In genomic region chr5:119019431-119020348, GRCh38 we compare ENCODE assay signal across 18 cellular contexts. TPM values are rescaled to one million over a fixed set of nuclear protein-coding genes. Genes with fewer than 3 reads are reported as not detected.
DNase-seq lines count a peak whose midpoint lies in the region; ATAC-seq and TF ChIP-seq lines count a peak whose summit lies in the region.
"Had no signal": no experiment of that assay in that cellular context is flagged by ENCODE, and none has a peak within 500 bp of the region (broad histone marks: within the 10 kb centered on the region; RNA-seq: fewer than 3 reads in every experiment).

No MANE protein-coding gene starts in this region.

- H3K4me2 ChIP-seq in SK-N-SH = no peak overlapping the region
- peak overlapping the region; percentile 33 for H3K4me2 ChIP-seq in OCI-LY1 (ENCODE audit: low read length)
- H3K4me2 ChIP-seq: neural progenitor cell had no signal

- H3K4me3 ChIP-seq in SK-N-SH (ENCODE audit: low read depth in 2 of 2, low read length in 1 of 2) (no peak overlapping the region), OCI-LY1 (ENCODE audit: low read depth, low read length, poor library complexity, severe bottlenecking) (no peak overlapping the region), upper lobe of right lung (no peak overlapping the region), WERI-Rb-1 (ENCODE audit: low read depth, low read length) (no peak overlapping the region)
- H3K4me3 ChIP-seq: colonic mucosa, neural progenitor cell, right lobe of liver had no signal

- no peak for TF ChIP-seq EP300 in SK-N-SH (IDR thresholded peaks at IDR 0.05; ENCODE audit: borderline replicate concordance in 1 of 2, low read depth in 1 of 2, low read length in 1 of 2)

- POLR2A ChIA-PET in SK-N-SH (lab: Yijun Ruan, JAX) = no interaction called here

- TF ChIP-seq RAD21 in SK-N-SH (IDR thresholded peaks at IDR 0.05; ENCODE audit: low read length) = no peak

- intact Hi-C loops in upper lobe of right lung (cut with DNase I) = no loop called here

- CTCF ChIA-PET in SK-N-SH (lab: Yijun Ruan, JAX) = interaction anchor here (1.2 kb wide), 1 partner anchor 392 kb away, joined by 5 read pairs; no protein-coding TSS in a partner anchor

- H3K9ac ChIP-seq in SK-N-SH (no peak overlapping the region), OCI-LY1 (ENCODE audit: low read length) (no peak overlapping the region)
- H3K9ac ChIP-seq: neural progenitor cell had no signal

- H2AFZ ChIP-seq in SK-N-SH (ENCODE audit: low read depth) (0 out of 2 replicates have a peak overlapping the region, but pooled peaks have one; percentile 18), OCI-LY1 (ENCODE audit: low read length) (peak overlapping the region; percentile 3; the same call in 1 of the 2 replicates)
- H2AFZ ChIP-seq: neural progenitor cell had no signal

- H3K4me1 Mint-ChIP-seq in natural killer cell treated with Interleukin-12 subunit alpha and Interleukin-12 subunit beta and Interleukin-15 and Interleukin-18, amount 100 ng/mL, for 72 hours (ENCODE audit: low read depth in 2 of 2) = peaks cover 0 to 2% of the 10 kb centered on the region in 2 donors
- H3K4me1 Mint-ChIP-seq in mesothelial cell of epicardium = peaks cover 3% of the 10 kb centered on the region
- H3K4me1 Mint-ChIP-seq: neural progenitor cell had no signal

- H3K27me3 ChIP-seq in SK-N-SH (ENCODE audit: insufficient read depth) (no peaks in the 10 kb centered on the region), OCI-LY1 (ENCODE audit: insufficient read depth, low read length) (no peaks in the 10 kb centered on the region), upper lobe of right lung (no peaks in the 10 kb centered on the region), WERI-Rb-1 (ENCODE audit: insufficient read depth, low read depth, severe bottlenecking) (no peaks in the 10 kb centered on the region)
- H3K27me3 ChIP-seq: colonic mucosa, neural progenitor cell, right lobe of liver had no signal

- DNase-seq in SK-N-SH (no peak), globus pallidus (ENCODE audit: low spot score) (peak; percentile 36), upper lobe of right lung (no peak), WERI-Rb-1 (no peak), mesothelial cell of epicardium (ENCODE audit: low spot score in 2 of 2, unreplicated experiment in 2 of 2) (no peak)
- no peak for DNase-seq in natural killer cell treated with Interleukin-12 subunit alpha and Interleukin-12 subunit beta and Interleukin-15 and Interleukin-18, amount 100 ng/mL, for 72 hours (ENCODE audit: low spot score)
- DNase-seq: activated CD4-positive, alpha-beta memory T cell treated with anti-CD3 and anti-CD28 coated beads for 36 hours; aorta; colonic mucosa; NCI-H1105 treated with DMSO at 0.1 percent for 48 hours; NCI-H2227 treated with DMSO at 0.1 percent for 48 hours; right lobe of liver; RPMI8226; stimulated activated naive CD8-positive, alpha-beta T cell treated with anti-CD3 and anti-CD28 coated beads, Interleukin-15, Interleukin-2, amounts not matched to agents 100 U/mL and 50 U/mL, for 24 hours had no signal

- H3K27me3 Mint-ChIP-seq in natural killer cell treated with Interleukin-12 subunit alpha and Interleukin-12 subunit beta and Interleukin-15 and Interleukin-18, amount 100 ng/mL, for 72 hours = no peaks in the 10 kb centered on the region
- no peaks in the 10 kb centered on the region for H3K27me3 Mint-ChIP-seq in mesothelial cell of epicardium (ENCODE audit: low read depth)
- H3K27me3 Mint-ChIP-seq: activated CD4-positive, alpha-beta memory T cell treated with anti-CD3 and anti-CD28 coated beads for 36 hours had no signal

- H3K4me1 ChIP-seq in SK-N-SH (ENCODE audit: control insufficient read depth in 1 of 2, insufficient read depth in 2 of 2, low read depth in 1 of 2, low read length in 1 of 2) (no peaks in the 10 kb centered on the region; a peak in 1 of 4 replicates), OCI-LY1 (ENCODE audit: insufficient read depth, low read length, severe bottlenecking) (peaks cover 61% of the 10 kb centered on the region), upper lobe of right lung (no peaks in the 10 kb centered on the region)
- H3K4me1 ChIP-seq: colonic mucosa, neural progenitor cell, right lobe of liver had no signal

- TF ChIP-seq CTCF in SK-N-SH (IDR thresholded peaks at IDR 0.05) (no peak), OCI-LY1 (IDR thresholded peaks at IDR 0.05; ENCODE audit: low read length) (no peak), upper lobe of right lung (IDR thresholded peaks at IDR 0.05) (no peak), WERI-Rb-1 (IDR thresholded peaks at IDR 0.05; ENCODE audit: low read depth, low read length) (no peak), mesothelial cell of epicardium (IDR thresholded peaks at IDR 0.05; ENCODE audit: unreplicated experiment) (no peak)

- H3F3A ChIP-seq in SK-N-SH (replicated peaks; ENCODE audit: insufficient read depth) (no peaks in the 10 kb centered on the region), OCI-LY1 (ENCODE audit: insufficient read depth, low read length) (peaks cover 4% of the 10 kb centered on the region; the same call in 1 of the 2 replicates)

- no peak overlapping the region for H3K4me3 Mint-ChIP-seq in natural killer cell treated with Interleukin-12 subunit alpha and Interleukin-12 subunit beta and Interleukin-15 and Interleukin-18, amount 100 ng/mL, for 72 hours
- no peak overlapping the region for H3K4me3 Mint-ChIP-seq in mesothelial cell of epicardium
- H3K4me3 Mint-ChIP-seq: activated CD4-positive, alpha-beta memory T cell treated with anti-CD3 and anti-CD28 coated beads for 36 hours; neural progenitor cell had no signal

- H3K27ac ChIP-seq in SK-N-SH (ENCODE audit: low read depth in 2 of 2, low read length in 1 of 2) (no peak overlapping the region), OCI-LY1 (ENCODE audit: low read depth, low read length, poor library complexity, severe bottlenecking) (peak overlapping the region; percentile 45), upper lobe of right lung (no peak overlapping the region), WERI-Rb-1 (no peak overlapping the region)
- H3K27ac ChIP-seq: colonic mucosa, neural progenitor cell, right lobe of liver had no signal

- H3K9me2 ChIP-seq in SK-N-SH (no peaks in the 10 kb centered on the region), OCI-LY1 (ENCODE audit: low read depth, low read length) (no peaks in the 10 kb centered on the region)

- WGBS in SK-N-SH (ENCODE audit: low lambda C conversion rate) = 83% methylated on average over 8 of the region's 8 CpGs

- no peaks in the 10 kb centered on the region for H3K9me3 ChIP-seq in SK-N-SH
- no peaks in the 10 kb centered on the region for H3K9me3 ChIP-seq in OCI-LY1 (ENCODE audit: low read length)
- H3K9me3 ChIP-seq in upper lobe of right lung = no peaks in the 10 kb centered on the region
- peaks cover 2% of the 10 kb centered on the region for H3K9me3 ChIP-seq in WERI-Rb-1 (ENCODE audit: severe bottlenecking)
- H3K9me3 ChIP-seq: colonic mucosa, right lobe of liver had no signal

- H3K27ac Mint-ChIP-seq in natural killer cell treated with Interleukin-12 subunit alpha and Interleukin-12 subunit beta and Interleukin-15 and Interleukin-18, amount 100 ng/mL, for 72 hours = no peak overlapping the region
- no peak overlapping the region for H3K27ac Mint-ChIP-seq in mesothelial cell of epicardium
- H3K27ac Mint-ChIP-seq: activated CD4-positive, alpha-beta memory T cell treated with anti-CD3 and anti-CD28 coated beads for 36 hours; neural progenitor cell had no signal

- no peaks in the 10 kb centered on the region for H3K36me3 ChIP-seq in SK-N-SH (replicated peaks in 1 of 2; ENCODE audit: control insufficient read depth in 1 of 2, insufficient read depth in 2 of 2, low read length in 1 of 2)
- H3K36me3 ChIP-seq in OCI-LY1 (ENCODE audit: insufficient read depth, low read length) = no peaks in the 10 kb centered on the region
- no peaks in the 10 kb centered on the region for H3K36me3 ChIP-seq in upper lobe of right lung
- H3K36me3 ChIP-seq in WERI-Rb-1 = no peaks in the 10 kb centered on the region
- H3K36me3 ChIP-seq: colonic mucosa, neural progenitor cell, right lobe of liver had no signal

- H3K79me2 ChIP-seq in SK-N-SH (ENCODE audit: insufficient read depth) = no peaks in the 10 kb centered on the region
- H3K79me2 ChIP-seq in OCI-LY1 (ENCODE audit: insufficient read depth, low read length) = no peaks in the 10 kb centered on the region

- H3K9me3 Mint-ChIP-seq in natural killer cell treated with Interleukin-12 subunit alpha and Interleukin-12 subunit beta and Interleukin-15 and Interleukin-18, amount 100 ng/mL, for 72 hours = no peaks in the 10 kb centered on the region
- H3K9me3 Mint-ChIP-seq in mesothelial cell of epicardium = peaks cover 3% of the 10 kb centered on the region
- H3K9me3 Mint-ChIP-seq: neural progenitor cell had no signal

- ATAC-seq in SK-N-SH treated with all-trans-retinoic acid at 6 μM for 48 hours = no peak
- ATAC-seq in upper lobe of right lung = peak; percentile 79
- no peak for ATAC-seq in natural killer cell treated with Interleukin-12 subunit alpha and Interleukin-12 subunit beta and Interleukin-15 and Interleukin-18, amount 100 ng/mL, for 72 hours
- ATAC-seq: esophagus mucosa; stimulated activated naive CD8-positive, alpha-beta T cell treated with anti-CD3 and anti-CD28 coated beads, Interleukin-15, Interleukin-2, amounts not matched to agents 100 U/mL and 50 U/mL, for 24 hours had no signal

- no peaks in the 10 kb centered on the region for H4K20me1 ChIP-seq in SK-N-SH (ENCODE audit: insufficient read depth)
- no peaks in the 10 kb centered on the region for H4K20me1 ChIP-seq in OCI-LY1 (ENCODE audit: insufficient read depth, low read length)

- H3K36me3 Mint-ChIP-seq in natural killer cell treated with Interleukin-12 subunit alpha and Interleukin-12 subunit beta and Interleukin-15 and Interleukin-18, amount 100 ng/mL, for 72 hours = no peaks in the 10 kb centered on the region
- H3K36me3 Mint-ChIP-seq in mesothelial cell of epicardium = no peaks in the 10 kb centered on the region
- H3K36me3 Mint-ChIP-seq: activated CD4-positive, alpha-beta memory T cell treated with anti-CD3 and anti-CD28 coated beads for 36 hours; neural progenitor cell had no signal

TF ChIP-seq in SK-N-SH, 30 proteins besides CTCF, POLR2A, EP300 and RAD21 (continues in another document):
- TF ChIP-seq FOXJ3 (CRISPR knock-in tag; IDR thresholded peaks at IDR 0.05) = no peak

TF ChIP-seq in SK-N-SH treated with all-trans-retinoic acid at 6 μM for 48 hours, 23 proteins besides CTCF, POLR2A, EP300 and RAD21 (continues in another document):
- TF ChIP-seq SNAI2 (CRISPR knock-in tag; IDR thresholded peaks at IDR 0.05) = no peak

RNA-seq across cellular contexts. Expression of gene DTWD2, which starts 31.3 kb away (rescaled TPM):
- 2.4 and 2.5 TPM in 2 replicates for polyA plus RNA-seq in SK-N-SH (2012; rRNA removed)
- 2.6 and 2.7 TPM in 2 replicates for polyA plus RNA-seq in SK-N-SH (2012; cell fraction: cytosol; rRNA removed)
- polyA plus RNA-seq in SK-N-SH (2012; cell fraction: nucleus; rRNA removed) = 3.3 and 7.4 TPM in 2 replicates
- total RNA-seq in upper lobe of right lung (8.5 TPM), mesothelial cell of epicardium (8.2 to 9.3 TPM (median 9.1 TPM) in 3 replicates)
- total RNA-seq in natural killer cell treated with Interleukin-12 subunit alpha and Interleukin-12 subunit beta and Interleukin-15 and Interleukin-18, amount 100 ng/mL, for 72 hours = 1 to 10 TPM; 3.3 to 4.9 TPM

RNA-seq across cellular contexts. Expression of gene DMXL1, which starts 51.2 kb away (rescaled TPM):
- polyA plus RNA-seq in SK-N-SH (2012; rRNA removed) = 6.6 and 7.6 TPM in 2 replicates
- polyA plus RNA-seq in SK-N-SH (2012; cell fraction: cytosol; rRNA removed) = 7.4 and 9.5 TPM in 2 replicates
- 6.2 and 14.9 TPM in 2 replicates for polyA plus RNA-seq in SK-N-SH (2012; cell fraction: nucleus; rRNA removed)
- total RNA-seq in upper lobe of right lung (51.4 TPM), mesothelial cell of epicardium (68.6 to 75.2 TPM (median 74.9 TPM) in 3 replicates)
- total RNA-seq in natural killer cell treated with Interleukin-12 subunit alpha and Interleukin-12 subunit beta and Interleukin-15 and Interleukin-18, amount 100 ng/mL, for 72 hours = 10 to 100 TPM; 41.2 to 45.3 TPM
